ENCODE assay signal across 21 cellular contexts in genomic region chr13:28355046-28355821, GRCh38.
A peak's percentile ranks its signal among the peaks of the same experiment; 100 is the strongest.
DNase-seq lines count a peak whose midpoint lies in the region; ATAC-seq, FAIRE-seq and TF ChIP-seq lines count a peak whose summit lies in the region.
"Had no signal": no experiment of that assay in that cellular context is flagged by ENCODE, and none has a peak within 500 bp of the region (broad histone marks: within the 10 kb centered on the region; RNA-seq: fewer than 3 reads in every experiment).

No MANE protein-coding gene starts in this region.

- peak overlapping the region; percentile 88 for H3K27ac Mint-ChIP-seq in activated T-cell treated with anti-CD3 and anti-CD28 coated beads, Interleukin-2, amount 50 U/mL, for 24 hours
- H3K27ac Mint-ChIP-seq in T-helper 17 cell: peak overlapping the region; percentile 32
- H3K27ac Mint-ChIP-seq: stimulated activated memory B cell treated with anti-CD40 and anti-IgM and Interleukin-4, amounts not matched to agents 10 μg/mL and 1 μg/mL and 100 μg/mL, for 72 hours had no signal

- 57% methylated on average over 14 of the region's 14 CpGs for WGBS in smooth muscle cell (ENCODE audit: low lambda C conversion rate)
- 86% methylated on average over 14 of the region's 14 CpGs for WGBS in esophagus muscularis mucosa

- no peaks in the 10 kb centered on the region for H3K27me3 Mint-ChIP-seq in activated T-cell treated with anti-CD3 and anti-CD28 coated beads, Interleukin-2, amount 50 U/mL, for 24 hours
- peaks cover 11% of the 10 kb centered on the region for H3K27me3 Mint-ChIP-seq in T-helper 17 cell
- H3K27me3 Mint-ChIP-seq: stimulated activated memory B cell treated with anti-CD40 and anti-IgM and Interleukin-4, amounts not matched to agents 10 μg/mL and 1 μg/mL and 100 μg/mL, for 72 hours had no signal

- no peaks in the 10 kb centered on the region for H3K9me3 ChIP-seq in T-helper 17 cell (ENCODE audit: control insufficient read depth, low read length, poor library complexity, severe bottlenecking)
- no peaks in the 10 kb centered on the region for H3K9me3 ChIP-seq in endothelial cell of umbilical vein (replicated peaks; ENCODE audit: control insufficient read depth, insufficient read depth, low read length)
- no peaks in the 10 kb centered on the region for H3K9me3 ChIP-seq in smooth muscle cell (replicated peaks; ENCODE audit: low read depth)
- no peaks in the 10 kb centered on the region for H3K9me3 ChIP-seq in esophagus muscularis mucosa
- H3K9me3 ChIP-seq: Caco-2 had no signal

- BruUV-seq in endothelial cell of umbilical vein (replicated peaks; lab: Mats Ljungman, UMichigan): TSS peak; percentile 39

- H3K4me1 ChIP-seq in endothelial cell of umbilical vein (ENCODE audit: control insufficient read depth, extremely low read depth, insufficient read depth, low read length): peaks cover 76% of the 10 kb centered on the region
- peaks cover 34% of the 10 kb centered on the region for H3K4me1 ChIP-seq in smooth muscle cell (ENCODE audit: low read depth)
- H3K4me1 ChIP-seq in esophagus muscularis mucosa: no peaks in the 10 kb centered on the region
- H3K4me1 ChIP-seq: Caco-2, parathyroid adenoma had no signal

- no peak for TF ChIP-seq CTCF in endothelial cell of umbilical vein (IDR thresholded peaks at IDR 0.05; ENCODE audit: extremely low read depth in 1 of 2, insufficient read depth in 1 of 2, low read depth in 1 of 2, low read length in 2 of 2)
- no peak for TF ChIP-seq CTCF in smooth muscle cell (IDR thresholded peaks at IDR 0.05; ENCODE audit: borderline replicate concordance, insufficient read depth, poor library complexity, severe bottlenecking)
- no peak for TF ChIP-seq CTCF in esophagus muscularis mucosa (IDR thresholded peaks at IDR 0.05)

- H3K4me1 Mint-ChIP-seq in activated T-cell treated with anti-CD3 and anti-CD28 coated beads, Interleukin-2, amount 50 U/mL, for 24 hours (ENCODE audit: low read depth): peaks cover 43% of the 10 kb centered on the region
- H3K4me1 Mint-ChIP-seq in T-helper 17 cell: peaks cover 14% of the 10 kb centered on the region

- H3K9me1 ChIP-seq in endothelial cell of umbilical vein (replicated peaks; ENCODE audit: control insufficient read depth, extremely low read depth, insufficient read depth, low read length): no peaks in the 10 kb centered on the region

- H4K20me1 ChIP-seq in endothelial cell of umbilical vein (replicated peaks; ENCODE audit: control insufficient read depth, extremely low read depth, insufficient read depth, low read length) (no peaks in the 10 kb centered on the region), smooth muscle cell (ENCODE audit: low read depth) (no peaks in the 10 kb centered on the region)

- H2AFZ ChIP-seq in endothelial cell of umbilical vein (ENCODE audit: low read depth, low read length) (no peak overlapping the region), smooth muscle cell (ENCODE audit: low read depth) (no peak overlapping the region)
- H2AFZ ChIP-seq: parathyroid adenoma had no signal

- H3K27me3 ChIP-seq in endothelial cell of umbilical vein (ENCODE audit: control insufficient read depth in 2 of 2, insufficient read depth in 2 of 2, low read length in 2 of 2) (no peaks in the 10 kb centered on the region), smooth muscle cell (ENCODE audit: low read depth) (no peaks in the 10 kb centered on the region), esophagus muscularis mucosa (no peaks in the 10 kb centered on the region)

- H3K4me3 Mint-ChIP-seq in activated T-cell treated with anti-CD3 and anti-CD28 coated beads, Interleukin-2, amount 50 U/mL, for 24 hours: no peak overlapping the region
- H3K4me3 Mint-ChIP-seq in T-helper 17 cell: no peak overlapping the region
- H3K4me3 Mint-ChIP-seq: activated T-cell treated with anti-CD3 and anti-CD28 coated beads, Interleukin-2, amount 50 U/mL, for 4 hours; stimulated activated memory B cell treated with anti-CD40 and anti-IgM and Interleukin-4, amounts not matched to agents 10 μg/mL and 1 μg/mL and 100 μg/mL, for 72 hours had no signal

- H3K9ac ChIP-seq in endothelial cell of umbilical vein (replicated peaks; ENCODE audit: extremely low read depth, insufficient read depth, low read length) (peak overlapping the region; percentile 88), smooth muscle cell (ENCODE audit: low read depth) (peak overlapping the region; percentile 86)
- H3K9ac ChIP-seq: parathyroid adenoma had no signal

- no peak for TF ChIP-seq EP300 in esophagus muscularis mucosa (IDR thresholded peaks at IDR 0.05)

- TF ChIP-seq POLR2A in endothelial cell of umbilical vein (IDR thresholded peaks at IDR 0.05; ENCODE audit: low read depth, low read length): no peak
- no peak for TF ChIP-seq POLR2A in erythroblast (IDR thresholded peaks at IDR 0.05; ENCODE audit: low read length)
- no peak for TF ChIP-seq POLR2A in esophagus muscularis mucosa (IDR thresholded peaks at IDR 0.05; ENCODE audit: low read depth)

- FAIRE-seq in endothelial cell of umbilical vein (lab: Jason Lieb, UNC): no peak
- FAIRE-seq: HepG2, small intestine had no signal

- H3K9me3 Mint-ChIP-seq in activated T-cell treated with anti-CD3 and anti-CD28 coated beads, Interleukin-2, amount 50 U/mL, for 24 hours: no peaks in the 10 kb centered on the region
- H3K9me3 Mint-ChIP-seq: activated T-cell treated with anti-CD3 and anti-CD28 coated beads, Interleukin-2, amount 50 U/mL, for 4 hours had no signal

- dilution Hi-C loops in endothelial cell of umbilical vein (cut with MboI; ENCODE audit: extremely low pct_ligation_motif_present, low sequenced_read_pairs): no loop called here

- peak overlapping the region; percentile 97 for H3K27ac ChIP-seq in endothelial cell of umbilical vein (ENCODE audit: insufficient read depth, low read depth, low read length)
- peak overlapping the region; percentile 96 for H3K27ac ChIP-seq in smooth muscle cell (ENCODE audit: low read depth)
- H3K27ac ChIP-seq in esophagus muscularis mucosa (replicated peaks in 1 of 4): no peak overlapping the region
- H3K27ac ChIP-seq: parathyroid adenoma had no signal

- peaks cover 47% of the 10 kb centered on the region for H3F3A ChIP-seq in smooth muscle cell (ENCODE audit: low read depth)

- POLR2A ChIA-PET in endothelial cell of umbilical vein (lab: Charles Lee): no interaction called here

- intact Hi-C loops in endothelial cell of umbilical vein (cut with micrococcal nuclease): no loop called here
- intact Hi-C loops in esophagus muscularis mucosa (cut with DNase I): no loop called here

- ATAC-seq in T-helper 17 cell: no peak
- ATAC-seq: HepG2, Panc1 had no signal

- H3K36me3 Mint-ChIP-seq in activated T-cell treated with anti-CD3 and anti-CD28 coated beads, Interleukin-2, amount 50 U/mL, for 24 hours (ENCODE audit: low read depth): peaks cover 3% of the 10 kb centered on the region
- H3K36me3 Mint-ChIP-seq in T-helper 17 cell (ENCODE audit: low read depth): no peaks in the 10 kb centered on the region
- H3K36me3 Mint-ChIP-seq: stimulated activated memory B cell treated with anti-CD40 and anti-IgM and Interleukin-4, amounts not matched to agents 10 μg/mL and 1 μg/mL and 100 μg/mL, for 72 hours had no signal

- H3K79me2 ChIP-seq in endothelial cell of umbilical vein (ENCODE audit: control insufficient read depth, insufficient read depth, low read length) (no peaks in the 10 kb centered on the region), smooth muscle cell (ENCODE audit: low read depth) (peaks cover 9% of the 10 kb centered on the region)
- H3K79me2 ChIP-seq: parathyroid adenoma had no signal

- DNase-seq in activated T-cell treated with anti-CD3 and anti-CD28 coated beads, Interleukin-2, amount 50 U/mL, for 24 hours: no peak
- DNase-seq in activated T-cell treated with anti-CD3 and anti-CD28 coated beads, Interleukin-2, amount 50 U/mL, for 1 hour: no peak
- no peak for DNase-seq in T-helper 17 cell
- DNase-seq in endothelial cell of umbilical vein (ENCODE audit: low read depth, low spot score): no peak
- no peak for DNase-seq in smooth muscle cell (lab: John Stamatoyannopoulos, UW; ENCODE audit: unreplicated experiment)
- no peak for DNase-seq in erythroblast (lab: John Stamatoyannopoulos, UW)
- DNase-seq in esophagus muscularis mucosa (ENCODE audit: extremely low spot score): no peak
- DNase-seq in AG20443 (ENCODE audit: low spot score): no peak
- DNase-seq: ACHN; activated T-cell treated with anti-CD3 and anti-CD28 coated beads, Interleukin-2, amount 50 U/mL, for 4 hours; Caco-2; cortex of kidney; heart right ventricle; NCI-H2107; NCI-H748 treated with DMSO at 0.1 percent for 48 hours; small intestine; SW 1271 had no signal

- H3K36me3 ChIP-seq in endothelial cell of umbilical vein (ENCODE audit: control insufficient read depth in 2 of 2, extremely low read depth in 1 of 2, insufficient read depth in 2 of 2, low read length in 2 of 2) (no peaks in the 10 kb centered on the region), smooth muscle cell (ENCODE audit: low read depth) (no peaks in the 10 kb centered on the region), esophagus muscularis mucosa (peaks cover 0 to 5% (median 0%) of the 10 kb centered on the region in 4 donors)

- no peak overlapping the region for H3K4me3 ChIP-seq in endothelial cell of umbilical vein (replicated peaks in 1 of 3; ENCODE audit: insufficient read depth in 1 of 3, low read depth in 1 of 3, low read length in 3 of 3)
- H3K4me3 ChIP-seq in smooth muscle cell: no peak overlapping the region
- no peak overlapping the region for H3K4me3 ChIP-seq in esophagus muscularis mucosa
- H3K4me3 ChIP-seq: heart right ventricle had no signal

- CTCF ChIA-PET in endothelial cell of umbilical vein (lab: Charles Lee): interaction anchor here (1.0 kb wide), 1 partner anchor 14 kb away, joined by 3 read pairs; no protein-coding TSS in a partner anchor

- H3K4me2 ChIP-seq in endothelial cell of umbilical vein (ENCODE audit: insufficient read depth, low read length): peak overlapping the region; percentile 6
- peak overlapping the region; percentile 73 for H3K4me2 ChIP-seq in smooth muscle cell

TF ChIP-seq in endothelial cell of umbilical vein, 7 proteins besides CTCF, POLR2A, EP300 and RAD21:
- TF ChIP-seq GATA2 (IDR thresholded peaks at IDR 0.05; ENCODE audit: insufficient read depth, insufficient read length, low read depth, low read length): no peak
- TF ChIP-seq MYC (IDR thresholded peaks at IDR 0.05; ENCODE audit: low read depth, low read length): no peak
- TF ChIP-seq POLR2AphosphoS5 (IDR thresholded peaks at IDR 0.05; ENCODE audit: insufficient read depth, low read depth, low read length): no peak
- no peak for TF ChIP-seq JUN (IDR thresholded peaks at IDR 0.05; ENCODE audit: borderline replicate concordance, insufficient read depth, insufficient read length, low read depth)
- TF ChIP-seq MAX (IDR thresholded peaks at IDR 0.05; ENCODE audit: insufficient read depth, insufficient read length): no peak
- TF ChIP-seq EZH2 (IDR thresholded peaks at IDR 0.05; ENCODE audit: borderline replicate concordance, low read depth, low read length, severe bottlenecking): no peak
- TF ChIP-seq FOS (IDR thresholded peaks at IDR 0.05; ENCODE audit: borderline replicate concordance, insufficient read depth, low read length): no peak

Comparison
In these comparisons a context has a peak if more than half of its experiments do, and no peak if none do; other contexts are left out.
1. H3K27ac ChIP-seq: peak in endothelial cell of umbilical vein (single experiment) and smooth muscle cell (single experiment); none in esophagus muscularis mucosa (0 of 4).